Comparison of ENCODE assay signal across 20 cellular contexts in the genomic region with DNA sequence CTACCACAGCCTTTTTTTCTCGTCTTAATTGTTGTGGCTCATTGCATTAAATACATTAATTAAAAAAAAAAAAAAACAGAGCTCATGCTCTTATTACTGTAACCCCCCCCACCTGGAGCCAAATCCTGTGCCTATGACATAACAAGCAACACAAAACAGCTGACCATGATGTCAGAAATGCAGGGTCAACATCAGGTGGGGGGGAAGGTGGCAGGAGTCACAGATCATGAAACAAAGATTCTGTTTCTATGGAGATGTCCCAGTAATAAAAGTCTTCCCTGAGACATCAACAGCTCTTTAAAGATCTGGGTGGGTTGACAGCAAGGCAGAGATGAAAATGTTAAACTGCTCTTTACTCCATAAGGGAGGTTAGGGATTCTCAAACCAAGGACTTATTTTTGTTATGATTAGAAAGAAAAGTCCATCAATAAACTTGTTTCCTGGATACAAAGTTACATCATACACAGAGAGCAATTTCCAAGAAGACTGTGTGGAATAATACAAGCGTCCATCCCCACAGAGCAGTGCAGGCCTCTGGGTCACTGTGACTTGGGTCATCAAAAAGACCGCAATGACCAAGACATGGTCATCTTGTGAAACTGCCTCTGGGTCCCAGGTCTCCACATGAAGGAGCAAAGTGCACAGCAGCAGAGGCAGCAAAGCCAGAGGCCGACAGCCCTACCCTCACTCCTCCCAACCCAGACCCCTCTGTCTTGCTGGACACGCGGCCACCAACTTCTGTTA. TPM values are rescaled to one million over a fixed set of nuclear protein-coding genes. Genes with fewer than 3 reads are reported as not detected.
A peak's percentile ranks its signal among the peaks of the same experiment; 100 is the strongest.
DNase-seq lines count a peak whose midpoint lies in the region; ATAC-seq, FAIRE-seq and TF ChIP-seq lines count a peak whose summit lies in the region.
"Had no signal": no experiment of that assay in that cellular context is flagged by ENCODE, and none has a peak within 500 bp of the region (broad histone marks: within the 10 kb centered on the region; RNA-seq: fewer than 3 reads in every experiment).

No MANE protein-coding gene starts in this region.

- BruUV-seq in GM12878 (replicated peaks; lab: Mats Ljungman, UMichigan), result no TSS peak

- no peaks in the 10 kb centered on the region for H3K27me3 Mint-ChIP-seq in activated CD4-positive, alpha-beta T cell treated with anti-CD3 and anti-CD28 coated beads for 36 hours
- H3K27me3 Mint-ChIP-seq: T-cell had no signal

- POLR2A ChIA-PET in activated CD4-positive, alpha-beta T cell treated with anti-CD3 and anti-CD28 coated beads for 36 hours (lab: Charles Lee), result no interaction called here
- POLR2A ChIA-PET in GM12878 (lab: Charles Lee), result interaction anchor here (0.7 to 3.7 kb wide), 7 partner anchors 11 to 302 kb away, joined by 3 to 27 read pairs (median 3); no protein-coding TSS in a partner anchor

- no peak overlapping the region for H3K4me2 ChIP-seq in GM12878 (ENCODE audit: control insufficient read depth, insufficient read depth)

- TF ChIP-seq CTCF in GM12878 (IDR thresholded peaks at IDR 0.05 in 2 of 3, conservative IDR thresholded peaks at IDR 0.05 in 1 of 3; ENCODE audit: control insufficient read depth in 2 of 3, extremely low read depth in 1 of 3, insufficient read depth in 1 of 3, low read depth in 3 of 3, low read length in 3 of 3), result no peak
- TF ChIP-seq CTCF in uterus (IDR thresholded peaks at IDR 0.05), result no peak

- DNase-seq in activated CD4-positive, alpha-beta T cell treated with anti-CD3 and anti-CD28 coated beads for 36 hours, result no peak
- no peak for DNase-seq in activated CD4-positive, alpha-beta T cell treated with anti-CD3 and anti-CD28 coated beads for 4 hours
- no peak for DNase-seq in GM12878 (ENCODE audit: low read depth, low spot score)
- DNase-seq in left lobe of liver (ENCODE audit: low spot score), result no peak
- DNase-seq in stromal cell of bone marrow (ENCODE audit: low read depth), result peak; percentile 9
- no peak for DNase-seq in uterus
- no peak for DNase-seq in cerebellum (ENCODE audit: low spot score)
- DNase-seq: activated CD4-positive, CD25-positive, alpha-beta regulatory T cell; activated CD8-positive, alpha-beta memory T cell treated with anti-CD3 and anti-CD28 coated beads, Interleukin-2, amount 50 U/mL, for 48 hours; body of pancreas; hippocampal formation; left cardiac atrium; NCI-H1105; NCI-H2227 treated with DMSO at 0.1 percent for 48 hours; pancreas; T-cell; upper lobe of right lung had no signal

- RAD21 ChIA-PET in GM12878 (lab: Charles Lee; ENCODE audit: unreplicated experiment), result interaction anchor here (0.6 to 3.6 kb wide), 20 partner anchors 11 to 344 kb away, joined by 3 to 34 read pairs (median 5); a partner anchor contains a TSS

- SMC1A ChIA-PET in GM12878 (lab: Charles Lee; ENCODE audit: uncharacterized antibody, unreplicated experiment), result interaction anchor here (0.7 to 13.3 kb wide), 18 partner anchors 8 to 271 kb away, joined by 3 to 153 read pairs (median 6); a partner anchor contains a TSS

- in situ Hi-C loops in GM12878 (cut with MboI), result no loop called here

- no peak overlapping the region for H2AFZ ChIP-seq in GM12878 (ENCODE audit: control insufficient read depth, low read depth, low read length)

- no peaks in the 10 kb centered on the region for H3K27me3 ChIP-seq in GM12878 (replicated peaks in 1 of 2; ENCODE audit: control insufficient read depth in 2 of 2, insufficient read depth in 2 of 2, low read length in 1 of 2)
- H3K27me3 ChIP-seq in uterus, result no peaks in the 10 kb centered on the region
- H3K27me3 ChIP-seq: body of pancreas, pancreas, upper lobe of right lung had no signal

- WGBS in GM12878 (ENCODE audit: insufficient coverage, insufficient replicate concordance, low lambda C conversion rate, missing lambda C conversion rate), result 94% methylated on average over 6 of the region's 6 CpGs

- no peak for ATAC-seq in activated CD4-positive, alpha-beta T cell treated with anti-CD3 and anti-CD28 coated beads for 36 hours
- ATAC-seq in GM12878 (no peak), left lobe of liver (peak; percentile 48), GM18867 (IDR thresholded peaks at IDR 0.05; ENCODE audit: unreplicated experiment) (no peak)
- ATAC-seq: K562, pancreas, upper lobe of right lung had no signal

- no peak for TF ChIP-seq EP300 in GM12878 (IDR thresholded peaks at IDR 0.05; ENCODE audit: borderline replicate concordance in 1 of 2, control insufficient read depth in 1 of 2, low read depth in 2 of 2, low read length in 2 of 2)

- TF ChIP-seq POLR2A in GM12878 (IDR thresholded peaks at IDR 0.05; ENCODE audit: low read depth, low read length) (no peak), uterus (IDR thresholded peaks at IDR 0.05) (no peak)

- peaks cover 51% of the 10 kb centered on the region for H3K4me1 Mint-ChIP-seq in activated CD4-positive, alpha-beta T cell treated with anti-CD3 and anti-CD28 coated beads for 36 hours

- H3K9me3 Mint-ChIP-seq in activated CD4-positive, alpha-beta T cell treated with anti-CD3 and anti-CD28 coated beads for 36 hours (ENCODE audit: low read depth), result peaks cover 2% of the 10 kb centered on the region
- H3K9me3 Mint-ChIP-seq: T-cell had no signal

- H3K9me3 ChIP-seq in GM12878 (replicated peaks; ENCODE audit: control insufficient read depth, insufficient read depth, low read length) (no peaks in the 10 kb centered on the region), uterus (no peaks in the 10 kb centered on the region)
- H3K9me3 ChIP-seq: body of pancreas, pancreas, upper lobe of right lung had no signal

- no peak overlapping the region for H3K4me3 Mint-ChIP-seq in activated CD4-positive, alpha-beta T cell treated with anti-CD3 and anti-CD28 coated beads for 36 hours
- H3K4me3 Mint-ChIP-seq: T-cell had no signal

- peaks cover 12 to 17% of the 10 kb centered on the region in 2 experiments for H3K36me3 ChIP-seq in GM12878 (ENCODE audit: control insufficient read depth in 2 of 2, insufficient read depth in 2 of 2, low read length in 1 of 2)
- no peaks in the 10 kb centered on the region for H3K36me3 ChIP-seq in uterus
- H3K36me3 ChIP-seq: pancreas had no signal

- peaks cover 17% of the 10 kb centered on the region for H3K4me1 ChIP-seq in GM12878 (ENCODE audit: control insufficient read depth, insufficient read depth, low read length)
- peaks cover 0 to 4% of the 10 kb centered on the region in 2 donors for H3K4me1 ChIP-seq in uterus
- H3K4me1 ChIP-seq: upper lobe of right lung had no signal

- peak overlapping the region; percentile 24 for H3K27ac Mint-ChIP-seq in activated CD4-positive, alpha-beta T cell treated with anti-CD3 and anti-CD28 coated beads for 36 hours

- H3K4me3 ChIP-seq in GM12878 (no peak overlapping the region), uterus (no peak overlapping the region)
- H3K4me3 ChIP-seq: body of pancreas, K562, pancreas, skin epidermis, upper lobe of right lung had no signal

- peaks cover 15% of the 10 kb centered on the region for H3K79me2 ChIP-seq in GM12878 (ENCODE audit: control insufficient read depth, insufficient read depth, low read length)

- no peak for FAIRE-seq in GM12878 (lab: Jason Lieb, UNC)
- FAIRE-seq: K562, pancreas had no signal

- no peaks in the 10 kb centered on the region; the same call in 1 of the 2 replicates for H4K20me1 ChIP-seq in GM12878 (ENCODE audit: control insufficient read depth, insufficient read depth)

- peaks cover 24% of the 10 kb centered on the region for H3K36me3 Mint-ChIP-seq in activated CD4-positive, alpha-beta T cell treated with anti-CD3 and anti-CD28 coated beads for 36 hours (ENCODE audit: low read depth)

- intact Hi-C loops in activated CD4-positive, alpha-beta T cell treated with anti-CD3 and anti-CD28 coated beads for 36 hours (cut with DNase I, micrococcal nuclease), result no loop called here
- intact Hi-C loops in GM12878 (cut with micrococcal nuclease; ENCODE audit: unreplicated experiment) (no loop called here), uterus (cut with DNase I; ENCODE audit: low total_unique reads) (no loop called here)

- H3K27ac ChIP-seq in GM12878 (ENCODE audit: control insufficient read depth, insufficient read depth) (no peak overlapping the region), uterus (no peak overlapping the region)
- H3K27ac ChIP-seq: pancreas, upper lobe of right lung had no signal

- no peak overlapping the region for H3K9ac ChIP-seq in GM12878 (ENCODE audit: control insufficient read depth, insufficient read depth, low read length)

- no peak for TF ChIP-seq RAD21 in GM12878 (IDR thresholded peaks at IDR 0.05; ENCODE audit: insufficient read depth, low read depth, low read length)

- CTCF ChIA-PET in activated CD4-positive, alpha-beta T cell treated with anti-CD3 and anti-CD28 coated beads for 36 hours (lab: Charles Lee), result interaction anchor here (0.8 to 1.8 kb wide), 3 partner anchors 44 to 271 kb away, joined by 4 to 8 read pairs (median 4); no protein-coding TSS in a partner anchor
- CTCF ChIA-PET in GM12878 (lab: Yijun Ruan, JAX), result interaction anchor here (0.6 to 7.2 kb wide), 14 partner anchors 18 to 694 kb away, joined by 3 to 133 read pairs (median 4); a partner anchor contains a TSS

TF ChIP-seq in GM12878, 131 proteins besides CTCF, POLR2A, EP300 and RAD21:
- TF ChIP-seq CREB1 (IDR thresholded peaks at IDR 0.05; ENCODE audit: low read depth) (0 out of 2 replicates have a peak, but pooled peaks have one; percentile 23), STAT1 (conservative IDR thresholded peaks at IDR 0.05) (no peak)

RNA-seq across cellular contexts. Expression of a gene that starts 42.7 kb away (rescaled TPM):
- total RNA-seq in activated CD4-positive, alpha-beta T cell treated with anti-CD3 and anti-CD28 coated beads for 36 hours, result 1 to 10 TPM; 2.8 to 3.1 TPM
- total RNA-seq in GM12878 (2013; cell fraction: nucleolus; rRNA removed), result 4.8 and 5.2 TPM in 2 replicates
- total RNA-seq in GM12878 (2014; rRNA removed) (0.16 and 0.34 TPM in 2 replicates), GM12878 (2014; rRNA removed; fragmentation: Illumina TruSeq; extraction: Trizol) (0.22 and 0.23 TPM in 2 replicates), GM12878 (2021) (0.43 and 1.0 TPM in 2 replicates), left lobe of liver (358 TPM), uterus (1 to 10 TPM in 1 of 4 donors, under 1 TPM in 1, not detected in 2; 0.62 to 2.0 TPM), cerebellum (2.5 TPM)
- 0.64 TPM for polyA plus RNA-seq in GM12878 (2011; ENCODE audit: low read depth)
- polyA plus RNA-seq in GM12878 (2011; rRNA removed) (0.50 and 1.4 TPM in 2 replicates), GM12878 (2014; fragmentation: Illumina TruSeq; extraction: Trizol) (0.37 and 0.54 TPM in 2 replicates), GM12878 (2014; fragmentation: Nextera tagmentation; extraction: Ambion mirVana) (under 1 TPM; 0.08 to 0.15 TPM), GM12878 (2014; rRNA removed) (0.96 and 1.3 TPM in 2 replicates), GM12878 (2016; fragmentation: Nextera tagmentation; extraction: Ambion mirVana) (under 1 TPM; 0.40 to 0.42 TPM)
- 0.48 and 2.0 TPM in 2 replicates for polyA plus RNA-seq in GM12878 (2011; cell fraction: cytosol; rRNA removed)
- polyA plus RNA-seq in GM12878 (2011; cell fraction: nucleus; rRNA removed), result 48.7 and 55.9 TPM in 2 replicates
- 1.1 and 1.6 TPM in 2 replicates for polyA plus RNA-seq in GM12878 (2012)
- polyA minus RNA-seq in GM12878 (2011; rRNA and poly(A)+ RNA removed), result 0.80 and 1.1 TPM in 2 replicates
- polyA minus RNA-seq in GM12878 (2011; cell fraction: cytosol; rRNA and poly(A)+ RNA removed), result not detected in 2 replicates
- 2.1 and 2.9 TPM in 2 replicates for polyA minus RNA-seq in GM12878 (2011; cell fraction: nucleus; rRNA and poly(A)+ RNA removed)

Comparison
In these comparisons a context has a peak if more than half of its experiments do, and no peak if none do; other contexts are left out.
1. RNA of a gene that starts 42.7 kb away (total RNA-seq): 358 TPM in left lobe of liver (single experiment); 2.8 to 3.1 TPM in activated CD4-positive, alpha-beta T cell treated with anti-CD3 and anti-CD28 coated beads for 36 hours, 2.5 TPM in cerebellum (single experiment), 0.62 to 2.0 TPM in uterus and 0.16 to 5.2 TPM in GM12878; every median in the first group is over 10 times any median in the second.